Comparison of ENCODE assay signal across 10 cellular contexts in the genomic region with DNA sequence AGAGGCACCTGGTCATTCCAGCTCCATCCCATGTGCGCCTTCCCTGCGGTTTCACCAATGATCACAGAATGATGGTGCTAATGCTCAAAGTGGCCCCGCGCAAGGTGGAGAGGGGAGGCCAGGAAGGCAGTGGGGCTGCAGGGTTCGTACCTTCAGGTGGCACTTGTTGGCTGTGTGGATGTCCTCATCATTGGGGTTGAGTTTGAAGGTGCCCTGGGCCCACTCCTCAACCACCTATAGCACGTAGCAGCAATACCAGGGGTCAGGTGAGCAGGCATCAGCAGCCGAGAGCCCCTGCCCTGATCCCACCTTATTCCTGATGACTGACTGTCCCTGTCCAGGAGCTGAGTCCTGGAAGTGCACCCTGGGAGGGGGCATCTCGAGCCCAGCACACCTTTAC. TPM values are rescaled to one million over a fixed set of nuclear protein-coding genes. Genes with fewer than 3 reads are reported as not detected.
"Had no signal": no experiment of that assay in that cellular context is flagged by ENCODE, and none has a peak within 500 bp of the region (broad histone marks: within the 10 kb centered on the region; RNA-seq: fewer than 3 reads in every experiment).

No MANE protein-coding gene starts in this region.

- DNase-seq: H9, HFFc6 had no signal

- ATAC-seq: GM23338, HCT116, HepG2 had no signal

- H3K27me3 Mint-ChIP-seq: IgD-negative memory B cell had no signal

- H3K27ac ChIP-seq: HL-60 had no signal

- H3K4me1 Mint-ChIP-seq: GM23338, H9 had no signal

- H3K4me3 ChIP-seq: GM23338 had no signal

- H3K9me3 Mint-ChIP-seq: GM23338, H9, HFFc6, IgD-negative memory B cell had no signal

- FAIRE-seq: H1, H54, HepG2 had no signal

- H3K27ac Mint-ChIP-seq: GM23338, H9, HFFc6 had no signal

- H3K4me3 Mint-ChIP-seq: GM23338, H9, HFFc6, IgD-negative memory B cell had no signal

RNA-seq across cellular contexts. Expression of a gene that starts 20.6 kb away (rescaled TPM):
- total RNA-seq: GM23338, H9 had no signal
- polyA plus RNA-seq: GM23338, IgD-negative memory B cell had no signal

RNA-seq across cellular contexts. Expression of a gene that starts 38.1 kb away (rescaled TPM):
- total RNA-seq: GM23338, H1, H9, HepG2, HFFc6, HT1080 had no signal
- polyA plus RNA-seq: H1, HepG2 had no signal
